1 cellular context compared by ENCODE assay signal in genomic region chr22:22745225-22746060, GRCh38.
TF ChIP-seq lines count a peak whose summit lies in the region.

No MANE protein-coding gene starts in this region.

TF ChIP-seq in K562, 482 proteins besides CTCF, POLR2A, EP300 and RAD21 (continued from another document):
- TF ChIP-seq, protein P1, sequence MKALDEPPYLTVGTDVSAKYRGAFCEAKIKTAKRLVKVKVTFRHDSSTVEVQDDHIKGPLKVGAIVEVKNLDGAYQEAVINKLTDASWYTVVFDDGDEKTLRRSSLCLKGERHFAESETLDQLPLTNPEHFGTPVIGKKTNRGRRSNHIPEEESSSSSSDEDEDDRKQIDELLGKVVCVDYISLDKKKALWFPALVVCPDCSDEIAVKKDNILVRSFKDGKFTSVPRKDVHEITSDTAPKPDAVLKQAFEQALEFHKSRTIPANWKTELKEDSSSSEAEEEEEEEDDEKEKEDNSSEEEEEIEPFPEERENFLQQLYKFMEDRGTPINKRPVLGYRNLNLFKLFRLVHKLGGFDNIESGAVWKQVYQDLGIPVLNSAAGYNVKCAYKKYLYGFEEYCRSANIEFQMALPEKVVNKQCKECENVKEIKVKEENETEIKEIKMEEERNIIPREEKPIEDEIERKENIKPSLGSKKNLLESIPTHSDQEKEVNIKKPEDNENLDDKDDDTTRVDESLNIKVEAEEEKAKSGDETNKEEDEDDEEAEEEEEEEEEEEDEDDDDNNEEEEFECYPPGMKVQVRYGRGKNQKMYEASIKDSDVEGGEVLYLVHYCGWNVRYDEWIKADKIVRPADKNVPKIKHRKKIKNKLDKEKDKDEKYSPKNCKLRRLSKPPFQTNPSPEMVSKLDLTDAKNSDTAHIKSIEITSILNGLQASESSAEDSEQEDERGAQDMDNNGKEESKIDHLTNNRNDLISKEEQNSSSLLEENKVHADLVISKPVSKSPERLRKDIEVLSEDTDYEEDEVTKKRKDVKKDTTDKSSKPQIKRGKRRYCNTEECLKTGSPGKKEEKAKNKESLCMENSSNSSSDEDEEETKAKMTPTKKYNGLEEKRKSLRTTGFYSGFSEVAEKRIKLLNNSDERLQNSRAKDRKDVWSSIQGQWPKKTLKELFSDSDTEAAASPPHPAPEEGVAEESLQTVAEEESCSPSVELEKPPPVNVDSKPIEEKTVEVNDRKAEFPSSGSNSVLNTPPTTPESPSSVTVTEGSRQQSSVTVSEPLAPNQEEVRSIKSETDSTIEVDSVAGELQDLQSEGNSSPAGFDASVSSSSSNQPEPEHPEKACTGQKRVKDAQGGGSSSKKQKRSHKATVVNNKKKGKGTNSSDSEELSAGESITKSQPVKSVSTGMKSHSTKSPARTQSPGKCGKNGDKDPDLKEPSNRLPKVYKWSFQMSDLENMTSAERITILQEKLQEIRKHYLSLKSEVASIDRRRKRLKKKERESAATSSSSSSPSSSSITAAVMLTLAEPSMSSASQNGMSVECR (CRISPR knock-in tag; IDR thresholded peaks at IDR 0.05), result peak; percentile 82; the same call in 1 of the 2 replicates
- peak in 1 of 2 experiments; percentile 59; a peak in 1 of 4 replicates for TF ChIP-seq TEAD1 (CRISPR knock-in tag; IDR thresholded peaks at IDR 0.05)
- peak; percentile 64; the same call in 1 of the 2 replicates for TF ChIP-seq FOXP1 (CRISPR knock-in tag; IDR thresholded peaks at IDR 0.05)
- peak; percentile 91; the same call in 1 of the 2 replicates for TF ChIP-seq TARDBP (IDR thresholded peaks at IDR 0.05)
- no peak for TF ChIP-seq KLF1 (tag; IDR thresholded peaks at IDR 0.05)
- peak; percentile 76 for TF ChIP-seq HEY1 (CRISPR knock-in tag; IDR thresholded peaks at IDR 0.05; ENCODE audit: borderline replicate concordance)
- TF ChIP-seq, protein P2, sequence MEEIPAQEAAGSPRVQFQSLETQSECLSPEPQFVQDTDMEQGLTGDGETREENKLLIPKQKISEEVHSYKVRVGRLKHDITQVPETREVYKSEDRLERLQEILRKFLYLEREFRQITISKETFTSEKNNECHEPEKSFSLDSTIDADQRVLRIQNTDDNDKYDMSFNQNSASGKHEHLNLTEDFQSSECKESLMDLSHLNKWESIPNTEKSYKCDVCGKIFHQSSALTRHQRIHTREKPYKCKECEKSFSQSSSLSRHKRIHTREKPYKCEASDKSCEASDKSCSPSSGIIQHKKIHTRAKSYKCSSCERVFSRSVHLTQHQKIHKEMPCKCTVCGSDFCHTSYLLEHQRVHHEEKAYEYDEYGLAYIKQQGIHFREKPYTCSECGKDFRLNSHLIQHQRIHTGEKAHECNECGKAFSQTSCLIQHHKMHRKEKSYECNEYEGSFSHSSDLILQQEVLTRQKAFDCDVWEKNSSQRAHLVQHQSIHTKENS (CRISPR knock-in tag; IDR thresholded peaks at IDR 0.05), result peak; percentile 95
- TF ChIP-seq MNT (conservative IDR thresholded peaks at IDR 0.05), result no peak
- TF ChIP-seq, protein P3, sequence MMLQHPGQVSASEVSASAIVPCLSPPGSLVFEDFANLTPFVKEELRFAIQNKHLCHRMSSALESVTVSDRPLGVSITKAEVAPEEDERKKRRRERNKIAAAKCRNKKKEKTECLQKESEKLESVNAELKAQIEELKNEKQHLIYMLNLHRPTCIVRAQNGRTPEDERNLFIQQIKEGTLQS (IDR thresholded peaks at IDR 0.05), result no peak
- TF ChIP-seq, protein P3 (CRISPR knock-in tag; conservative IDR thresholded peaks at IDR 0.05), result peak; percentile 76; the same call in 1 of the 2 replicates
- TF ChIP-seq NONO (IDR thresholded peaks at IDR 0.05; ENCODE audit: low read depth in 2 of 2, low read length in 1 of 2), result 0 out of 4 replicates have a peak, but pooled peaks of 1 of the 2 experiments have one; percentile 21
- peak; percentile 50; the same call in 1 of the 2 replicates for TF ChIP-seq ESRRA (IDR thresholded peaks at IDR 0.05; ENCODE audit: borderline replicate concordance, low read depth)
- peak; percentile 34; the same call in 1 of the 2 replicates for TF ChIP-seq MTA3 (IDR thresholded peaks at IDR 0.05; ENCODE audit: borderline replicate concordance)
